ENCODE assay signal across 1 cellular context in the genomic region with DNA sequence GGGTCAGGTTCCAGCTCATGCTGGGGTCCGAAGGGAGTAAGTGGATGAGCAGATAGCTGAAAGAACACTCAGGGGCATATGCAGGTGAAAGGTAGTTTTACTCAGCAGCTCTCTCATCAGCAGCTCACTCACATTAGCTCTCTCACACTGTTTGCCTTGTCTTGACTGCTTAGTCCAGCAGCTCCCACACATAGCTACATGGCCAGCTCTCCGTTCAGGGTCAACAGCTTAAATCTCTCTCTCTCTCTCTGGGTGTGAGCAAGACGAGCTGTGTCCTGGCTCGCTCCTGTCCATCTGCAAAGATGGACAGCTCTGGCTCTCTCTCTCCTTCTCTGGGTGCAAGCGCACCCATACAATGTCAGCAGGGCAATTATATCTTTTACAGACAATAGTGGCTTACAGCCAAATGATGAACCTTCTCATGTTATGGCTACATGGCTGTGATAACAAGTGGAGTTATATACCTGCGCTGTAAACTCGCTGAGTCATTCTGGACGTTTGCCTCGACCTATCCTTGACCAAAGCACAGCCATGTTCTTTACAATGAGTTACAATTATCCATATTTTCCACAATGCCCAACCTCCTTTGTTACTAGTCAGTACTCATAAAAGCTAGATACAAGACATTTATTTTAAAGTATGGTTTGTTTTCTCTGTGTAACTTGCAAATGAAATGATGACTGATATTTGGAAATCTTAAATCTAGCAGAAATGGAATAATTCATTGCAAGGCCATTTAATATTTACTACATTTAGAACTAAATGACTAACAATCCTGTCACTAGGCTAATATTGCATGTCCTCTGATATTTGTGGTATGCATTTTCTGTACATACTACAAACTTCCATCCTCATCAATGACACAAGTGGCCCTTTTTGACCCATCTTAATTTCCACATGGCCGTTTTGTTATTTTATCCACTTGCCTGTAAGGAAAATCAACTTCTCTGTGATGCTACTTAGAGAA.
TF ChIP-seq lines count a peak whose summit lies in the region.

No MANE protein-coding gene starts in this region.

TF ChIP-seq in WTC11, 78 proteins besides CTCF, POLR2A, EP300 and RAD21 (continued from another document):
- TF ChIP-seq, protein P1, sequence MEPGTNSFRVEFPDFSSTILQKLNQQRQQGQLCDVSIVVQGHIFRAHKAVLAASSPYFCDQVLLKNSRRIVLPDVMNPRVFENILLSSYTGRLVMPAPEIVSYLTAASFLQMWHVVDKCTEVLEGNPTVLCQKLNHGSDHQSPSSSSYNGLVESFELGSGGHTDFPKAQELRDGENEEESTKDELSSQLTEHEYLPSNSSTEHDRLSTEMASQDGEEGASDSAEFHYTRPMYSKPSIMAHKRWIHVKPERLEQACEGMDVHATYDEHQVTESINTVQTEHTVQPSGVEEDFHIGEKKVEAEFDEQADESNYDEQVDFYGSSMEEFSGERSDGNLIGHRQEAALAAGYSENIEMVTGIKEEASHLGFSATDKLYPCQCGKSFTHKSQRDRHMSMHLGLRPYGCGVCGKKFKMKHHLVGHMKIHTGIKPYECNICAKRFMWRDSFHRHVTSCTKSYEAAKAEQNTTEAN (CRISPR knock-in tag; IDR thresholded peaks at IDR 0.05): no peak
- TF ChIP-seq ATF6 (CRISPR knock-in tag; IDR thresholded peaks at IDR 0.05) (no peak), ZNF232 (CRISPR knock-in tag; IDR thresholded peaks at IDR 0.05) (no peak), TCF7 (CRISPR knock-in tag; IDR thresholded peaks at IDR 0.05; ENCODE audit: low read depth) (no peak), FOXP1 (CRISPR knock-in tag; IDR thresholded peaks at IDR 0.05; ENCODE audit: borderline replicate concordance) (no peak), CREM (CRISPR knock-in tag; IDR thresholded peaks at IDR 0.05) (no peak), MYBL2 (CRISPR knock-in tag; IDR thresholded peaks at IDR 0.05) (no peak), JAZF1 (CRISPR knock-in tag; IDR thresholded peaks at IDR 0.05) (no peak), SMAD4 (CRISPR knock-in tag; IDR thresholded peaks at IDR 0.05) (no peak), USF2 (CRISPR knock-in tag; IDR thresholded peaks at IDR 0.05) (no peak), ZNF317 (CRISPR knock-in tag; IDR thresholded peaks at IDR 0.05; ENCODE audit: borderline replicate concordance, low read depth) (no peak)
- TF ChIP-seq, protein P2, sequence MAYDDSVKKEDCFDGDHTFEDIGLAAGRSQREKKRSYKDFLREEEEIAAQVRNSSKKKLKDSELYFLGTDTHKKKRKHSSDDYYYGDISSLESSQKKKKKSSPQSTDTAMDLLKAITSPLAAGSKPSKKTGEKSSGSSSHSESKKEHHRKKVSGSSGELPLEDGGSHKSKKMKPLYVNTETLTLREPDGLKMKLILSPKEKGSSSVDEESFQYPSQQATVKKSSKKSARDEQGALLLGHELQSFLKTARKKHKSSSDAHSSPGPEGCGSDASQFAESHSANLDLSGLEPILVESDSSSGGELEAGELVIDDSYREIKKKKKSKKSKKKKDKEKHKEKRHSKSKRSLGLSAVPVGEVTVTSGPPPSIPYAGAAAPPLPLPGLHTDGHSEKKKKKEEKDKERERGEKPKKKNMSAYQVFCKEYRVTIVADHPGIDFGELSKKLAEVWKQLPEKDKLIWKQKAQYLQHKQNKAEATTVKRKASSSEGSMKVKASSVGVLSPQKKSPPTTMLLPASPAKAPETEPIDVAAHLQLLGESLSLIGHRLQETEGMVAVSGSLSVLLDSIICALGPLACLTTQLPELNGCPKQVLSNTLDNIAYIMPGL (CRISPR knock-in tag; IDR thresholded peaks at IDR 0.05): no peak
- TF ChIP-seq, protein P3, sequence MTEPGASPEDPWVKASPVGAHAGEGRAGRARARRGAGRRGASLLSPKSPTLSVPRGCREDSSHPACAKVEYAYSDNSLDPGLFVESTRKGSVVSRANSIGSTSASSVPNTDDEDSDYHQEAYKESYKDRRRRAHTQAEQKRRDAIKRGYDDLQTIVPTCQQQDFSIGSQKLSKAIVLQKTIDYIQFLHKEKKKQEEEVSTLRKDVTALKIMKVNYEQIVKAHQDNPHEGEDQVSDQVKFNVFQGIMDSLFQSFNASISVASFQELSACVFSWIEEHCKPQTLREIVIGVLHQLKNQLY (CRISPR knock-in tag; IDR thresholded peaks at IDR 0.05): no peak
- TF ChIP-seq, protein P4, sequence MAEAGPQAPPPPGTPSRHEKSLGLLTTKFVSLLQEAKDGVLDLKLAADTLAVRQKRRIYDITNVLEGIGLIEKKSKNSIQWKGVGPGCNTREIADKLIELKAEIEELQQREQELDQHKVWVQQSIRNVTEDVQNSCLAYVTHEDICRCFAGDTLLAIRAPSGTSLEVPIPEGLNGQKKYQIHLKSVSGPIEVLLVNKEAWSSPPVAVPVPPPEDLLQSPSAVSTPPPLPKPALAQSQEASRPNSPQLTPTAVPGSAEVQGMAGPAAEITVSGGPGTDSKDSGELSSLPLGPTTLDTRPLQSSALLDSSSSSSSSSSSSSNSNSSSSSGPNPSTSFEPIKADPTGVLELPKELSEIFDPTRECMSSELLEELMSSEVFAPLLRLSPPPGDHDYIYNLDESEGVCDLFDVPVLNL (CRISPR knock-in tag; IDR thresholded peaks at IDR 0.05; ENCODE audit: borderline replicate concordance, low read depth): no peak
